13 cellular contexts compared by ENCODE assay signal in genomic region chr10:14153570-14154055, GRCh38.
DNase-seq lines count a peak whose midpoint lies in the region; ATAC-seq and TF ChIP-seq lines count a peak whose summit lies in the region.
"Had no signal": no experiment of that assay in that cellular context is flagged by ENCODE, and none has a peak within 500 bp of the region (broad histone marks: within the 10 kb centered on the region; RNA-seq: fewer than 3 reads in every experiment).

No MANE protein-coding gene starts in this region.

- peaks cover 4% of the 10 kb centered on the region for H3K9me3 ChIP-seq in SJCRH30 (replicated peaks)

- peaks cover 8% of the 10 kb centered on the region for H3K27me3 Mint-ChIP-seq in GM23338 (ENCODE audit: insufficient read depth, low read depth, poor library complexity)
- H3K27me3 Mint-ChIP-seq in nephron progenitor cell (ENCODE audit: low read depth, poor library complexity): peaks cover 16% of the 10 kb centered on the region

- H3K4me1 ChIP-seq in GM23338 (ENCODE audit: insufficient read depth) (no peaks in the 10 kb centered on the region), SJCRH30 (no peaks in the 10 kb centered on the region)

- no peaks in the 10 kb centered on the region; the same call in 1 of the 2 replicates for H3K79me2 ChIP-seq in GM23338 (replicated peaks; ENCODE audit: insufficient read depth)

- H3K27ac ChIP-seq in GM23338 (ENCODE audit: low read depth) (no peak overlapping the region), SJCRH30 (no peak overlapping the region; the same call in 1 of the 2 replicates)

- ATAC-seq in GM23338 (peak; percentile 63), HG02973 (IDR thresholded peaks at IDR 0.05; ENCODE audit: unreplicated experiment) (no peak)
- ATAC-seq: T-helper 17 cell had no signal

- H3K36me3 Mint-ChIP-seq in GM23338 (ENCODE audit: low read depth) (no peaks in the 10 kb centered on the region), nephron progenitor cell (ENCODE audit: low read depth) (peaks cover 12% of the 10 kb centered on the region)
- H3K36me3 Mint-ChIP-seq: natural killer cell treated with Interleukin-12 subunit alpha and Interleukin-12 subunit beta and Interleukin-15 and Interleukin-18, amount 100 ng/mL, for 72 hours had no signal

- peaks cover 3% of the 10 kb centered on the region; the same call in 1 of the 3 replicates for H3K9me3 Mint-ChIP-seq in GM23338
- H3K9me3 Mint-ChIP-seq in nephron progenitor cell: peaks cover 26% of the 10 kb centered on the region
- H3K9me3 Mint-ChIP-seq: activated CD4-positive, alpha-beta memory T cell treated with anti-CD3 and anti-CD28 coated beads, Interleukin-2, amount 10 ng/mL, durations not matched to agents 7 days and 5 days; natural killer cell treated with Interleukin-12 subunit alpha and Interleukin-12 subunit beta and Interleukin-15 and Interleukin-18, amount 100 ng/mL, for 72 hours had no signal

- H3K36me3 ChIP-seq in GM23338 (ENCODE audit: insufficient read depth): no peaks in the 10 kb centered on the region
- no peaks in the 10 kb centered on the region for H3K36me3 ChIP-seq in SJCRH30

- H3K27me3 ChIP-seq in GM23338 (ENCODE audit: insufficient read depth): no peaks in the 10 kb centered on the region
- H3K27me3 ChIP-seq in SJCRH30: no peaks in the 10 kb centered on the region

- H3K4me2 ChIP-seq in GM23338: no peak overlapping the region

- no peak overlapping the region for H2AFZ ChIP-seq in GM23338

- H3K4me3 Mint-ChIP-seq in GM23338 (no peak overlapping the region; the same call in 2 of the 3 replicates), nephron progenitor cell (no peak overlapping the region)
- H3K4me3 Mint-ChIP-seq: activated CD4-positive, alpha-beta memory T cell treated with anti-CD3 and anti-CD28 coated beads, Interleukin-2, amount 10 ng/mL, durations not matched to agents 7 days and 5 days; natural killer cell treated with Interleukin-12 subunit alpha and Interleukin-12 subunit beta and Interleukin-15 and Interleukin-18, amount 100 ng/mL, for 72 hours; T-helper 17 cell had no signal

- H3K27ac Mint-ChIP-seq in GM23338 (no peak overlapping the region), nephron progenitor cell (peak overlapping the region; percentile 24)
- H3K27ac Mint-ChIP-seq: activated CD4-positive, alpha-beta memory T cell treated with anti-CD3 and anti-CD28 coated beads, Interleukin-2, amount 10 ng/mL, durations not matched to agents 7 days and 5 days; natural killer cell treated with Interleukin-12 subunit alpha and Interleukin-12 subunit beta and Interleukin-15 and Interleukin-18, amount 100 ng/mL, for 72 hours; T-helper 17 cell had no signal

- H3K4me1 Mint-ChIP-seq in GM23338: peaks cover 6% of the 10 kb centered on the region; the same call in 2 of the 3 replicates
- H3K4me1 Mint-ChIP-seq in nephron progenitor cell: peaks cover 8% of the 10 kb centered on the region
- H3K4me1 Mint-ChIP-seq: activated CD4-positive, alpha-beta memory T cell treated with anti-CD3 and anti-CD28 coated beads, Interleukin-2, amount 10 ng/mL, durations not matched to agents 7 days and 5 days; T-helper 17 cell had no signal

- no peaks in the 10 kb centered on the region for H3F3A ChIP-seq in GM23338 (replicated peaks; ENCODE audit: low read depth)

- TF ChIP-seq CTCF in GM23338 (conservative IDR thresholded peaks at IDR 0.05; ENCODE audit: low read depth in 2 of 2) (peak in 1 of 2 experiments; percentile 10; a peak in 1 of 4 replicates), fibroblast of villous mesenchyme (IDR thresholded peaks at IDR 0.05; ENCODE audit: insufficient read depth, low read depth, low read length) (no peak), nephron progenitor cell (IDR thresholded peaks at IDR 0.05) (no peak)

- peak; percentile 69 for DNase-seq in GM23338 (ENCODE audit: low spot score)
- DNase-seq in SJCRH30: peak; percentile 65 to 77
- peak; percentile 9 for DNase-seq in fibroblast of villous mesenchyme (ENCODE audit: low read depth)
- peak; percentile 9 for DNase-seq in nephron progenitor cell
- no peak for DNase-seq in GM03348 (ENCODE audit: low spot score)
- DNase-seq in NCI-H2107 (lab: John Stamatoyannopoulos, UW): no peak
- no peak for DNase-seq in stimulated activated CD4-positive, alpha-beta T cell treated with anti-CD3 and anti-CD28 coated beads, Interleukin-2, amount 100 ng/mL, for 48 hours
- DNase-seq: activated CD4-positive, alpha-beta memory T cell treated with anti-CD3 and anti-CD28 coated beads, Interleukin-2, amount 10 ng/mL, durations not matched to agents 7 days and 5 days; activated naive CD4-positive, alpha-beta T cell treated with Interleukin-2 at 50 U/mL for 16 hours; NCI-H187; T-helper 17 cell had no signal

- H4K20me1 ChIP-seq in GM23338 (replicated peaks; ENCODE audit: insufficient read depth): no peaks in the 10 kb centered on the region

- H3K9me2 ChIP-seq in GM23338 (ENCODE audit: insufficient read depth): peaks cover 7% of the 10 kb centered on the region; the same call in 1 of the 2 replicates

- no peak overlapping the region for H3K4me3 ChIP-seq in GM23338
- H3K4me3 ChIP-seq in SJCRH30: peak overlapping the region; percentile 47
- H3K4me3 ChIP-seq in fibroblast of villous mesenchyme (ENCODE audit: low read depth, low read length): no peak overlapping the region

TF ChIP-seq in GM23338, 12 proteins besides CTCF, POLR2A, EP300 and RAD21 (continues in another document):
- no peak for TF ChIP-seq EZH2 (IDR thresholded peaks at IDR 0.05; ENCODE audit: low read depth, unreplicated experiment)
- TF ChIP-seq ZNF114 (CRISPR knock-in tag; IDR thresholded peaks at IDR 0.05): no peak
- no peak for TF ChIP-seq STAT1 (IDR thresholded peaks at IDR 0.05; ENCODE audit: unreplicated experiment)
- no peak for TF ChIP-seq ZNF331 (CRISPR knock-in tag; IDR thresholded peaks at IDR 0.05; ENCODE audit: low read depth)
- no peak for TF ChIP-seq POLR2AphosphoS5 (IDR thresholded peaks at IDR 0.05; ENCODE audit: low read depth)
- TF ChIP-seq REST (IDR thresholded peaks at IDR 0.05; ENCODE audit: unreplicated experiment): no peak
- no peak for TF ChIP-seq CREB1 (CRISPR knock-in tag; IDR thresholded peaks at IDR 0.05; ENCODE audit: low read depth)
- no peak for TF ChIP-seq EZH2phosphoT487 (IDR thresholded peaks at IDR 0.05; ENCODE audit: unreplicated experiment)

Comparison
In these comparisons a context has a peak if more than half of its experiments do, and no peak if none do; other contexts are left out.
1. DNase-seq: peak in GM23338 (single experiment), SJCRH30 (2 of 2), fibroblast of villous mesenchyme (single experiment) and nephron progenitor cell (single experiment); none in GM03348 (single experiment), NCI-H2107 (single experiment) and stimulated activated CD4-positive, alpha-beta T cell treated with anti-CD3 and anti-CD28 coated beads, Interleukin-2, amount 100 ng/mL, for 48 hours (0 of 2).